Comparison of ENCODE assay signal across 8 cellular contexts in genomic region chr17:65123757-65124675, GRCh38. TPM values are rescaled to one million over a fixed set of nuclear protein-coding genes. Genes with fewer than 3 reads are reported as not detected.
DNase-seq lines count a peak whose midpoint lies in the region; ATAC-seq, FAIRE-seq and TF ChIP-seq lines count a peak whose summit lies in the region.

No MANE protein-coding gene starts in this region.

- H3K4me1 Mint-ChIP-seq in GM23338 = peaks cover 7% of the 10 kb centered on the region

- 0 out of 2 replicates have a peak, but pooled peaks cover 4% of the 10 kb centered on the region for H3K27me3 ChIP-seq in GM23338 (ENCODE audit: insufficient read depth)
- H3K27me3 ChIP-seq in skeletal muscle tissue (ENCODE audit: control insufficient read depth in 3 of 3, insufficient read depth in 3 of 3, low read length in 3 of 3) = peaks cover 0 to 6% (median 0%) of the 10 kb centered on the region in 3 donors

- peak overlapping the region; percentile 74; the same call in 1 of the 2 replicates for H2AFZ ChIP-seq in GM23338

- no peaks in the 10 kb centered on the region for H3K79me2 ChIP-seq in GM23338 (replicated peaks; ENCODE audit: insufficient read depth)

- H3K9me3 Mint-ChIP-seq in GM23338 = no peaks in the 10 kb centered on the region

- H3K27ac ChIP-seq in GM23338 (ENCODE audit: low read depth) (no peak overlapping the region), SK-N-MC (no peak overlapping the region), skeletal muscle tissue (ENCODE audit: low read depth, low read length) (peak overlapping the region; percentile 65)

- H3K4me1 ChIP-seq in GM23338 (ENCODE audit: insufficient read depth) (peaks cover 15% of the 10 kb centered on the region; the same call in 1 of the 2 replicates), skeletal muscle tissue (ENCODE audit: control insufficient read depth in 3 of 3, insufficient read depth in 3 of 3, low read length in 3 of 3) (peaks cover 0 to 11% (median 8%) of the 10 kb centered on the region in 3 donors)

- FAIRE-seq in urothelium cell line (lab: Jason Lieb, UNC) = no peak

- ATAC-seq in GM23338 = peak; percentile 59
- no peak for ATAC-seq in HG03159 (IDR thresholded peaks at IDR 0.05; ENCODE audit: unreplicated experiment)

- H3K9me3 ChIP-seq in SK-N-MC (ENCODE audit: low read depth, low read length) (no peaks in the 10 kb centered on the region), skeletal muscle tissue (ENCODE audit: control insufficient read depth in 3 of 3, low read length in 3 of 3) (no peaks in the 10 kb centered on the region)

- H3K4me3 ChIP-seq in GM23338 (peak overlapping the region; percentile 63), SK-N-MC (peak overlapping the region; percentile 72), fibroblast of villous mesenchyme (ENCODE audit: low read depth, low read length) (no peak overlapping the region), skeletal muscle tissue (ENCODE audit: low read length in 3 of 3) (peak overlapping the region; percentile 62 to 83 (median 81))

- peak overlapping the region; percentile 74 for H3K4me3 Mint-ChIP-seq in GM23338

- H3K27ac Mint-ChIP-seq in GM23338 = no peak overlapping the region

- TF ChIP-seq CTCF in GM23338 (conservative IDR thresholded peaks at IDR 0.05; ENCODE audit: low read depth in 2 of 2) (no peak), fibroblast of villous mesenchyme (IDR thresholded peaks at IDR 0.05; ENCODE audit: insufficient read depth, low read depth, low read length) (no peak)

- H3K9ac ChIP-seq in SK-N-MC (ENCODE audit: insufficient read length) = peak overlapping the region; percentile 88
- peak overlapping the region; percentile 73 to 93 (median 79) for H3K9ac ChIP-seq in skeletal muscle tissue (ENCODE audit: low read depth in 1 of 3, low read length in 3 of 3)

- peak; percentile 38 for DNase-seq in GM23338 (ENCODE audit: low spot score)
- DNase-seq in SK-N-MC (ENCODE audit: low read depth, low spot score) = no peak
- DNase-seq in fibroblast of villous mesenchyme (ENCODE audit: low read depth) = peak; percentile 49
- no peak for DNase-seq in amygdala (lab: John Stamatoyannopoulos, UW)
- no peak for DNase-seq in GDM1 (lab: John Stamatoyannopoulos, UW)
- no peak for DNase-seq in urothelium cell line (ENCODE audit: low spot score)

- no peaks in the 10 kb centered on the region for H3K36me3 Mint-ChIP-seq in GM23338 (ENCODE audit: low read depth)

- H3K4me2 ChIP-seq in GM23338 = peak overlapping the region; percentile 70

- H3K36me3 ChIP-seq in GM23338 (ENCODE audit: insufficient read depth) (no peaks in the 10 kb centered on the region), SK-N-MC (ENCODE audit: insufficient read depth, low read length) (no peaks in the 10 kb centered on the region), skeletal muscle tissue (ENCODE audit: control insufficient read depth in 3 of 3, insufficient read depth in 3 of 3, low read length in 3 of 3) (no peaks in the 10 kb centered on the region)

- no peaks in the 10 kb centered on the region for H3F3A ChIP-seq in GM23338 (replicated peaks; ENCODE audit: low read depth)

- H4K20me1 ChIP-seq in GM23338 (replicated peaks; ENCODE audit: insufficient read depth) = no peaks in the 10 kb centered on the region

- peaks cover 4% of the 10 kb centered on the region; the same call in 1 of the 2 replicates for H3K9me2 ChIP-seq in GM23338 (ENCODE audit: insufficient read depth)

- H3K27me3 Mint-ChIP-seq in GM23338 (ENCODE audit: insufficient read depth, low read depth, poor library complexity) = peaks cover 6% of the 10 kb centered on the region

TF ChIP-seq in GM23338, 12 proteins besides CTCF, POLR2A, EP300 and RAD21 (continues in another document):
- TF ChIP-seq, protein P1, sequence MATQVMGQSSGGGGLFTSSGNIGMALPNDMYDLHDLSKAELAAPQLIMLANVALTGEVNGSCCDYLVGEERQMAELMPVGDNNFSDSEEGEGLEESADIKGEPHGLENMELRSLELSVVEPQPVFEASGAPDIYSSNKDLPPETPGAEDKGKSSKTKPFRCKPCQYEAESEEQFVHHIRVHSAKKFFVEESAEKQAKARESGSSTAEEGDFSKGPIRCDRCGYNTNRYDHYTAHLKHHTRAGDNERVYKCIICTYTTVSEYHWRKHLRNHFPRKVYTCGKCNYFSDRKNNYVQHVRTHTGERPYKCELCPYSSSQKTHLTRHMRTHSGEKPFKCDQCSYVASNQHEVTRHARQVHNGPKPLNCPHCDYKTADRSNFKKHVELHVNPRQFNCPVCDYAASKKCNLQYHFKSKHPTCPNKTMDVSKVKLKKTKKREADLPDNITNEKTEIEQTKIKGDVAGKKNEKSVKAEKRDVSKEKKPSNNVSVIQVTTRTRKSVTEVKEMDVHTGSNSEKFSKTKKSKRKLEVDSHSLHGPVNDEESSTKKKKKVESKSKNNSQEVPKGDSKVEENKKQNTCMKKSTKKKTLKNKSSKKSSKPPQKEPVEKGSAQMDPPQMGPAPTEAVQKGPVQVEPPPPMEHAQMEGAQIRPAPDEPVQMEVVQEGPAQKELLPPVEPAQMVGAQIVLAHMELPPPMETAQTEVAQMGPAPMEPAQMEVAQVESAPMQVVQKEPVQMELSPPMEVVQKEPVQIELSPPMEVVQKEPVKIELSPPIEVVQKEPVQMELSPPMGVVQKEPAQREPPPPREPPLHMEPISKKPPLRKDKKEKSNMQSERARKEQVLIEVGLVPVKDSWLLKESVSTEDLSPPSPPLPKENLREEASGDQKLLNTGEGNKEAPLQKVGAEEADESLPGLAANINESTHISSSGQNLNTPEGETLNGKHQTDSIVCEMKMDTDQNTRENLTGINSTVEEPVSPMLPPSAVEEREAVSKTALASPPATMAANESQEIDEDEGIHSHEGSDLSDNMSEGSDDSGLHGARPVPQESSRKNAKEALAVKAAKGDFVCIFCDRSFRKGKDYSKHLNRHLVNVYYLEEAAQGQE (IDR thresholded peaks at IDR 0.05; ENCODE audit: unreplicated experiment) = no peak
- TF ChIP-seq CREB1 (CRISPR knock-in tag; IDR thresholded peaks at IDR 0.05; ENCODE audit: low read depth) (no peak), EZH2phosphoT487 (IDR thresholded peaks at IDR 0.05; ENCODE audit: unreplicated experiment) (no peak), STAT1 (IDR thresholded peaks at IDR 0.05; ENCODE audit: unreplicated experiment) (no peak), EZH2 (IDR thresholded peaks at IDR 0.05; ENCODE audit: low read depth, unreplicated experiment) (no peak), NANOG (IDR thresholded peaks at IDR 0.05; ENCODE audit: borderline replicate concordance) (no peak), POLR2AphosphoS5 (IDR thresholded peaks at IDR 0.05; ENCODE audit: low read depth) (no peak), ETS1 (IDR thresholded peaks at IDR 0.05) (no peak), ZNF331 (CRISPR knock-in tag; IDR thresholded peaks at IDR 0.05; ENCODE audit: low read depth) (no peak), ZNF114 (CRISPR knock-in tag; IDR thresholded peaks at IDR 0.05) (no peak), JUNB (IDR thresholded peaks at IDR 0.05; ENCODE audit: unreplicated experiment) (no peak)

RNA-seq across cellular contexts. Expression of gene RGS9, which starts 13.2 kb away (rescaled TPM):
- total RNA-seq in GM23338 (2014; rRNA removed; shearing (Covaris generic)) = 12.8 and 19.2 TPM in 2 replicates
- 29.6 and 29.8 TPM in 2 replicates for polyA plus RNA-seq in GM23338 (2016; fragmentation: Nextera tagmentation; extraction: Ambion mirVana)
- total RNA-seq in fibroblast of villous mesenchyme (2.2 and 2.6 TPM in 2 replicates), skeletal muscle tissue (3.1 TPM)

Comparison
In these comparisons a context has a peak if more than half of its experiments do, and no peak if none do; other contexts are left out.
1. DNase-seq: peak in GM23338 (single experiment) and fibroblast of villous mesenchyme (single experiment); none in SK-N-MC (single experiment), amygdala (0 of 56), GDM1 (single experiment) and urothelium cell line (single experiment).